2 cellular contexts compared by ENCODE assay signal in genomic region chr1:2413495-2414296, GRCh38.
TF ChIP-seq lines count a peak whose summit lies in the region.

No MANE protein-coding gene starts in this region.

TF ChIP-seq in GM12891, 5 proteins besides CTCF, POLR2A, EP300 and RAD21 (continued from another document):
- TF ChIP-seq POU2F2 (IDR thresholded peaks at IDR 0.05; ENCODE audit: low read depth, low read length) (no peak), SPI1 (IDR thresholded peaks at IDR 0.05; ENCODE audit: low read depth, low read length) (no peak), PAX5 (IDR thresholded peaks at IDR 0.05; ENCODE audit: insufficient read depth, low read length, severe bottlenecking) (no peak), POLR2AphosphoS5 (IDR thresholded peaks at IDR 0.05; ENCODE audit: low read depth, low read length) (no peak)

TF ChIP-seq in K562, 482 proteins besides CTCF, POLR2A, EP300 and RAD21 (continued from another document):
- TF ChIP-seq USF1 (CRISPR knock-in tag; IDR thresholded peaks at IDR 0.05) (peak; percentile 78), L3MBTL2 (IDR thresholded peaks at IDR 0.05) (peak; percentile 72; the same call in 1 of the 2 replicates), NONO (IDR thresholded peaks at IDR 0.05; ENCODE audit: low read depth in 2 of 2, low read length in 1 of 2) (no peak), RAD51 (IDR thresholded peaks at IDR 0.05; ENCODE audit: borderline replicate concordance, low read depth) (peak; percentile 66; the same call in 1 of the 2 replicates), EP400 (IDR thresholded peaks at IDR 0.05) (peak; percentile 41; the same call in 1 of the 2 replicates), TFAP4 (CRISPR knock-in tag; IDR thresholded peaks at IDR 0.05; ENCODE audit: borderline replicate concordance) (peak; percentile 58; the same call in 1 of the 2 replicates), FUS (optimal IDR thresholded peaks at IDR 0.05; ENCODE audit: low read depth, low read length) (no peak), NR2C1 (IDR thresholded peaks at IDR 0.05) (no peak), NR2C1 (tag; IDR thresholded peaks at IDR 0.05) (no peak), SAP30 (IDR thresholded peaks at IDR 0.05; ENCODE audit: borderline replicate concordance, insufficient read depth, low read depth, low read length, poor library complexity, severe bottlenecking) (peak; percentile 49), HDAC1 (IDR thresholded peaks at IDR 0.05) (0 out of 4 replicates have a peak, but pooled peaks of 1 of the 2 experiments have one; percentile 36), EGR1 (conservative IDR thresholded peaks at IDR 0.05) (peak; percentile 65), RBBP5 (IDR thresholded peaks at IDR 0.05; ENCODE audit: borderline replicate concordance, insufficient read depth, low read length, poor library complexity, severe bottlenecking) (peak; percentile 10), ZNF764 (CRISPR knock-in tag; IDR thresholded peaks at IDR 0.05; ENCODE audit: low read depth) (0 out of 2 replicates have a peak, but pooled peaks have one; percentile 7), MGA (IDR thresholded peaks at IDR 0.05) (peak; percentile 91), ZBTB49 (CRISPR knock-in tag; IDR thresholded peaks at IDR 0.05; ENCODE audit: borderline replicate concordance) (no peak), ZNF592 (IDR thresholded peaks at IDR 0.05) (peak; percentile 36), KDM5B (IDR thresholded peaks at IDR 0.05; ENCODE audit: insufficient replicate concordance, low read depth, low read length) (peak; percentile 30), MYNN (IDR thresholded peaks at IDR 0.05) (no peak), MYNN (CRISPR knock-in tag; IDR thresholded peaks at IDR 0.05) (no peak), DPF2 (IDR thresholded peaks at IDR 0.05) (0 out of 2 replicates have a peak, but pooled peaks have one; percentile 29)
- TF ChIP-seq, protein P1, sequence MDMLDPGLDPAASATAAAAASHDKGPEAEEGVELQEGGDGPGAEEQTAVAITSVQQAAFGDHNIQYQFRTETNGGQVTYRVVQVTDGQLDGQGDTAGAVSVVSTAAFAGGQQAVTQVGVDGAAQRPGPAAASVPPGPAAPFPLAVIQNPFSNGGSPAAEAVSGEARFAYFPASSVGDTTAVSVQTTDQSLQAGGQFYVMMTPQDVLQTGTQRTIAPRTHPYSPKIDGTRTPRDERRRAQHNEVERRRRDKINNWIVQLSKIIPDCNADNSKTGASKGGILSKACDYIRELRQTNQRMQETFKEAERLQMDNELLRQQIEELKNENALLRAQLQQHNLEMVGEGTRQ (CRISPR knock-in tag; IDR thresholded peaks at IDR 0.05), result peak; percentile 62
- TF ChIP-seq, protein P2, sequence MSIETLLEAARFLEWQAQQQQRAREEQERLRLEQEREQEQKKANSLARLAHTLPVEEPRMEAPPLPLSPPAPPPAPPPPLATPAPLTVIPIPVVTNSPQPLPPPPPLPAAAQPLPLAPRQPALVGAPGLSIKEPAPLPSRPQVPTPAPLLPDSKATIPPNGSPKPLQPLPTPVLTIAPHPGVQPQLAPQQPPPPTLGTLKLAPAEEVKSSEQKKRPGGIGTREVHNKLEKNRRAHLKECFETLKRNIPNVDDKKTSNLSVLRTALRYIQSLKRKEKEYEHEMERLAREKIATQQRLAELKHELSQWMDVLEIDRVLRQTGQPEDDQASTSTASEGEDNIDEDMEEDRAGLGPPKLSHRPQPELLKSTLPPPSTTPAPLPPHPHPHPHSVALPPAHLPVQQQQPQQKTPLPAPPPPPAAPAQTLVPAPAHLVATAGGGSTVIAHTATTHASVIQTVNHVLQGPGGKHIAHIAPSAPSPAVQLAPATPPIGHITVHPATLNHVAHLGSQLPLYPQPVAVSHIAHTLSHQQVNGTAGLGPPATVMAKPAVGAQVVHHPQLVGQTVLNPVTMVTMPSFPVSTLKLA (conservative IDR thresholded peaks at IDR 0.05), result peak; percentile 81 to 84
- TF ChIP-seq, protein P3, sequence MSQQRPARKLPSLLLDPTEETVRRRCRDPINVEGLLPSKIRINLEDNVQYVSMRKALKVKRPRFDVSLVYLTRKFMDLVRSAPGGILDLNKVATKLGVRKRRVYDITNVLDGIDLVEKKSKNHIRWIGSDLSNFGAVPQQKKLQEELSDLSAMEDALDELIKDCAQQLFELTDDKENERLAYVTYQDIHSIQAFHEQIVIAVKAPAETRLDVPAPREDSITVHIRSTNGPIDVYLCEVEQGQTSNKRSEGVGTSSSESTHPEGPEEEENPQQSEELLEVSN (IDR thresholded peaks at IDR 0.05; ENCODE audit: borderline replicate concordance in 1 of 2, extremely low read depth in 1 of 2, insufficient read depth in 1 of 2, insufficient read length in 1 of 2, low read depth in 1 of 2, low read length in 1 of 2, poor library complexity in 1 of 2, severe bottlenecking in 1 of 2), result peak; percentile 49 to 71
